ENCODE assay signal across 12 cellular contexts in genomic region chr4:168766537-168767316, GRCh38.
A peak's percentile ranks its signal among the peaks of the same experiment; 100 is the strongest.
DNase-seq lines count a peak whose midpoint lies in the region; ATAC-seq and TF ChIP-seq lines count a peak whose summit lies in the region.
"Had no signal": no experiment of that assay in that cellular context is flagged by ENCODE, and none has a peak within 500 bp of the region (broad histone marks: within the 10 kb centered on the region; RNA-seq: fewer than 3 reads in every experiment).

No MANE protein-coding gene starts in this region.

- H3K27ac ChIP-seq in SJSA1, result peak overlapping the region; percentile 42
- H3K27ac ChIP-seq: C4-2B, KMS-11 had no signal

- TF ChIP-seq CTCF in AG10803 (conservative IDR thresholded peaks at IDR 0.05; ENCODE audit: low read length) (no peak), foreskin fibroblast (IDR thresholded peaks at IDR 0.05; ENCODE audit: low read depth, low read length) (no peak)

- intact Hi-C loops in activated CD4-positive, alpha-beta T cell treated with anti-CD3 and anti-CD28 coated beads for 36 hours (cut with DNase I, micrococcal nuclease), result no loop called here

- H3K27me3 ChIP-seq in SJSA1 (replicated peaks), result no peaks in the 10 kb centered on the region

- POLR2A ChIA-PET in activated CD4-positive, alpha-beta T cell treated with anti-CD3 and anti-CD28 coated beads for 36 hours (lab: Charles Lee), result interaction anchor here (0.6 to 0.7 kb wide), 2 partner anchors 51 to 65 kb away, joined by 4 to 12 read pairs; no protein-coding TSS in a partner anchor

- H3K4me3 ChIP-seq in AG10803 (ENCODE audit: low read length), result no peak overlapping the region
- no peak overlapping the region for H3K4me3 ChIP-seq in SJSA1
- no peak overlapping the region for H3K4me3 ChIP-seq in foreskin fibroblast (ENCODE audit: low read depth in 1 of 2, low read length in 2 of 2)

- CTCF ChIA-PET in activated CD4-positive, alpha-beta T cell treated with anti-CD3 and anti-CD28 coated beads for 36 hours (lab: Charles Lee), result interaction anchor here (0.7 kb wide), 2 partner anchors 28 to 29 kb away, joined by 3 read pairs; no protein-coding TSS in a partner anchor

- H3K27ac Mint-ChIP-seq in activated T-cell treated with anti-CD3 and anti-CD28 coated beads, Interleukin-2, amount 50 U/mL, for 72 hours, result no peak overlapping the region
- no peak overlapping the region for H3K27ac Mint-ChIP-seq in activated CD4-positive, alpha-beta T cell treated with anti-CD3 and anti-CD28 coated beads for 36 hours
- H3K27ac Mint-ChIP-seq: T-helper 2 cell treated with Interferon-gamma antibody and Interleukin-4, amounts not matched to agents 5 μg/mL and 100 μg/mL, for 36 hours had no signal

- peak; percentile 66 for DNase-seq in AG10803 (ENCODE audit: low read depth)
- DNase-seq in SJSA1 (ENCODE audit: low read depth in 1 of 2, low spot score in 2 of 2), result peak in 1 of 2 experiments; percentile 55
- DNase-seq in foreskin fibroblast, result peak; percentile 49 to 53
- peak; percentile 75 for DNase-seq in renal cortical epithelial cell (ENCODE audit: low read depth)
- no peak for DNase-seq in activated T-cell treated with anti-CD3 and anti-CD28 coated beads for 4 hours
- DNase-seq in NCI-H446 treated with DMSO at 0.1 percent for 48 hours (lab: John Stamatoyannopoulos, UW), result no peak
- DNase-seq in activated T-cell treated with anti-CD3 and anti-CD28 coated beads, Interleukin-2, amount 50 U/mL, for 72 hours, result no peak
- DNase-seq in activated CD4-positive, alpha-beta T cell treated with anti-CD3 and anti-CD28 coated beads for 36 hours, result no peak
- DNase-seq: activated CD8-positive, alpha-beta memory T cell treated with anti-CD3 and anti-CD28 coated beads, Interleukin-2, amount 50 U/mL, for 4 hours had no signal

- ATAC-seq in activated T-cell treated with anti-CD3 and anti-CD28 coated beads, Interleukin-2, amount 50 U/mL, for 72 hours (replicated peaks in 1 of 2), result no peak
- ATAC-seq in activated CD4-positive, alpha-beta T cell treated with anti-CD3 and anti-CD28 coated beads for 36 hours, result no peak

- H3K4me1 Mint-ChIP-seq in activated T-cell treated with anti-CD3 and anti-CD28 coated beads, Interleukin-2, amount 50 U/mL, for 72 hours (ENCODE audit: low read depth), result no peaks in the 10 kb centered on the region
- H3K4me1 Mint-ChIP-seq in activated CD4-positive, alpha-beta T cell treated with anti-CD3 and anti-CD28 coated beads for 36 hours, result no peaks in the 10 kb centered on the region

- peaks cover 35% of the 10 kb centered on the region for H3K4me1 ChIP-seq in SJSA1 (replicated peaks)

- no peaks in the 10 kb centered on the region for H3K9me3 ChIP-seq in SJSA1 (replicated peaks)

- no peak overlapping the region for H3K4me3 Mint-ChIP-seq in activated T-cell treated with anti-CD3 and anti-CD28 coated beads, Interleukin-2, amount 50 U/mL, for 72 hours
- H3K4me3 Mint-ChIP-seq in activated CD4-positive, alpha-beta T cell treated with anti-CD3 and anti-CD28 coated beads for 36 hours, result no peak overlapping the region
- H3K4me3 Mint-ChIP-seq: T-helper 2 cell treated with Interferon-gamma antibody and Interleukin-4, amounts not matched to agents 5 μg/mL and 100 μg/mL, for 36 hours had no signal

- peaks cover 7% of the 10 kb centered on the region for H3K27me3 Mint-ChIP-seq in activated T-cell treated with anti-CD3 and anti-CD28 coated beads, Interleukin-2, amount 50 U/mL, for 72 hours (ENCODE audit: low read depth)
- H3K27me3 Mint-ChIP-seq in activated CD4-positive, alpha-beta T cell treated with anti-CD3 and anti-CD28 coated beads for 36 hours, result peaks cover 5% of the 10 kb centered on the region

- peaks cover 12% of the 10 kb centered on the region for H3K36me3 ChIP-seq in SJSA1

- no peaks in the 10 kb centered on the region for H3K9me3 Mint-ChIP-seq in activated T-cell treated with anti-CD3 and anti-CD28 coated beads, Interleukin-2, amount 50 U/mL, for 72 hours
- H3K9me3 Mint-ChIP-seq in activated CD4-positive, alpha-beta T cell treated with anti-CD3 and anti-CD28 coated beads for 36 hours (ENCODE audit: low read depth), result no peaks in the 10 kb centered on the region
- H3K9me3 Mint-ChIP-seq: T-helper 2 cell treated with Interferon-gamma antibody and Interleukin-4, amounts not matched to agents 5 μg/mL and 100 μg/mL, for 36 hours had no signal

- H3K36me3 Mint-ChIP-seq in activated T-cell treated with anti-CD3 and anti-CD28 coated beads, Interleukin-2, amount 50 U/mL, for 72 hours (ENCODE audit: insufficient read depth in 2 of 2), result no peaks in the 10 kb centered on the region
- no peaks in the 10 kb centered on the region for H3K36me3 Mint-ChIP-seq in activated CD4-positive, alpha-beta T cell treated with anti-CD3 and anti-CD28 coated beads for 36 hours (ENCODE audit: low read depth)

Comparison
In these comparisons a context has a peak if more than half of its experiments do, and no peak if none do; other contexts are left out.
1. DNase-seq: peak in AG10803 (single experiment), foreskin fibroblast (2 of 2) and renal cortical epithelial cell (single experiment); none in activated T-cell treated with anti-CD3 and anti-CD28 coated beads for 4 hours (single experiment), NCI-H446 treated with DMSO at 0.1 percent for 48 hours (single experiment), activated T-cell treated with anti-CD3 and anti-CD28 coated beads, Interleukin-2, amount 50 U/mL, for 72 hours (0 of 2) and activated CD4-positive, alpha-beta T cell treated with anti-CD3 and anti-CD28 coated beads for 36 hours (single experiment).